In the genomic region with DNA sequence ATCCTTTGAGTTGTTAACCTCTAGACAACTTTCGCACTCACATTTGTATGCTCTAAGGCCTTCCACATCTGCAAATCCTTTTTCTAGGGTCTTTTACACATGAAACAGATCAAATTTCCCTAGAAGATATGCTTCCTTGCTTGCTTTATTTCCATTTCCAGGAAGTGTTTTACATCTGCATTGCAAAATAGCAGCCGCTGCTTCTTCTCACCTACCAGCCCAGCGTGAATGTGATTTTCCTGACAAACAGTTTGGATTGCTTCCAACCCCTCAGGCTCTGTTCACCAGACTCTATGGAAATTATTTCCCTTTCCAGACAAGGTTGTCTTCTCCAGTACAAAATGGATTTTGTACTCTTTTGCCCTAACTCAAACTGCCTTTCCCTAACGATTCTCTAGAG, we compare ENCODE assay signal across 19 cellular contexts. TPM values are rescaled to one million over a fixed set of nuclear protein-coding genes. Genes with fewer than 3 reads are reported as not detected.
A peak's percentile ranks its signal among the peaks of the same experiment; 100 is the strongest.
DNase-seq lines count a peak whose midpoint lies in the region; TF ChIP-seq lines count a peak whose summit lies in the region.
"Had no signal": no experiment of that assay in that cellular context is flagged by ENCODE, and none has a peak within 500 bp of the region (broad histone marks: within the 10 kb centered on the region; RNA-seq: fewer than 3 reads in every experiment).

No MANE protein-coding gene starts in this region.

- no peak overlapping the region for H2AK5ac ChIP-seq in H9 (ENCODE audit: insufficient read length, low read length)

- H3K14ac ChIP-seq in H9 (ENCODE audit: insufficient read depth, low read length), result no peak overlapping the region

- no peak overlapping the region for H3K56ac ChIP-seq in H9 (ENCODE audit: insufficient read length, low read depth, low read length)

- no peak for DNase-seq in H9
- DNase-seq in NCI-H69 (lab: John Stamatoyannopoulos, UW), result peak; percentile 89
- DNase-seq in fibroblast of pulmonary artery (ENCODE audit: low read depth), result peak; percentile 28
- DNase-seq in mesothelial cell of epicardium (ENCODE audit: low spot score in 2 of 2, unreplicated experiment in 2 of 2), result no peak
- no peak for DNase-seq in stimulated activated CD4-positive, alpha-beta T cell treated with anti-CD3 and anti-CD28 coated beads, Interleukin-12 subunit alpha, Interleukin-12 subunit beta, amount 100 ng/mL, for 4 hours
- no peak for DNase-seq in NCI-H446 treated with DMSO at 0.1 percent for 48 hours (lab: John Stamatoyannopoulos, UW)
- DNase-seq in NCI-H1092 (lab: John Stamatoyannopoulos, UW), result no peak
- DNase-seq: activated CD4-positive, alpha-beta T cell treated with anti-CD3 and anti-CD28 coated beads, Interleukin-2, amount 50 U/mL, for 1 hour; activated gamma-delta T cell; adrenal gland; CD8-positive, alpha-beta memory T cell; DMS79 treated with DMSO at 0.1 percent for 48 hours; effector CD4-positive, alpha-beta T cell; ovary; Right ventricle myocardium superior; sigmoid colon; T-helper 1 cell; testis had no signal

- H3K4ac ChIP-seq in H9 (ENCODE audit: low read depth, low read length), result no peak overlapping the region

- peak overlapping the region; percentile 82 for H3K27ac ChIP-seq in H9 (ENCODE audit: insufficient read length, low read depth, low read length)
- H3K27ac ChIP-seq: adrenal gland, ovary, sigmoid colon, testis had no signal

- H3K27ac Mint-ChIP-seq in H9 (peak overlapping the region; percentile 10 to 31 (median 26); a peak in 5 of 7 replicates), mesothelial cell of epicardium (peak overlapping the region; percentile 23)
- H3K27ac Mint-ChIP-seq: stimulated activated memory B cell treated with anti-CD40 and anti-IgM and Interleukin-4, amounts not matched to agents 10 μg/mL and 1 μg/mL and 100 μg/mL, for 72 hours had no signal

- no peaks in the 10 kb centered on the region; the same call in 1 of the 2 replicates for H3K27me3 Mint-ChIP-seq in H9 (ENCODE audit: low read depth)
- no peaks in the 10 kb centered on the region for H3K27me3 Mint-ChIP-seq in mesothelial cell of epicardium (ENCODE audit: low read depth)
- H3K27me3 Mint-ChIP-seq: stimulated activated memory B cell treated with anti-CD40 and anti-IgM and Interleukin-4, amounts not matched to agents 10 μg/mL and 1 μg/mL and 100 μg/mL, for 72 hours had no signal

- H4K91ac ChIP-seq in H9 (ENCODE audit: insufficient read length, low read depth, low read length), result no peak overlapping the region

- H3K4me3 ChIP-seq in fibroblast of pulmonary artery (replicated peaks; ENCODE audit: low read depth, low read length), result no peak overlapping the region
- H3K4me3 ChIP-seq: adrenal gland, ovary, sigmoid colon, testis had no signal

- H2BK20ac ChIP-seq in H9 (ENCODE audit: low read depth, low read length, poor library complexity, severe bottlenecking), result no peak overlapping the region

- peaks cover 4% of the 10 kb centered on the region; the same call in 1 of the 2 replicates for H3K4me1 ChIP-seq in H9 (ENCODE audit: insufficient read depth, low read length)
- H3K4me1 ChIP-seq: adrenal gland, sigmoid colon, testis had no signal

- H3K36me3 Mint-ChIP-seq in H9 (ENCODE audit: insufficient read depth in 1 of 3, low read depth in 3 of 3) (peaks cover 21 to 24% (median 21%) of the 10 kb centered on the region in 3 experiments), mesothelial cell of epicardium (peaks cover 5% of the 10 kb centered on the region)
- H3K36me3 Mint-ChIP-seq: stimulated activated memory B cell treated with anti-CD40 and anti-IgM and Interleukin-4, amounts not matched to agents 10 μg/mL and 1 μg/mL and 100 μg/mL, for 72 hours had no signal

- H4K5ac ChIP-seq in H9 (ENCODE audit: insufficient read length, low read depth, low read length), result no peak overlapping the region

- H3K4me3 Mint-ChIP-seq in H9 (no peak overlapping the region), mesothelial cell of epicardium (no peak overlapping the region)
- H3K4me3 Mint-ChIP-seq: CD8-positive, alpha-beta memory T cell; stimulated activated memory B cell treated with anti-CD40 and anti-IgM and Interleukin-4, amounts not matched to agents 10 μg/mL and 1 μg/mL and 100 μg/mL, for 72 hours had no signal

- H4K20me1 ChIP-seq in H9 (ENCODE audit: control insufficient read depth, insufficient read depth, insufficient read length), result no peaks in the 10 kb centered on the region

- H3K9me3 ChIP-seq in H9 (ENCODE audit: control insufficient read depth, low read depth, low read length), result peaks cover 7% of the 10 kb centered on the region
- H3K9me3 ChIP-seq: adrenal gland, ovary, sigmoid colon, testis had no signal

- WGBS in H9 (ENCODE audit: extremely low coverage, insufficient read length, low lambda C conversion rate), result no CpG with 5 or more reads among the region's 4 CpGs

- no peak overlapping the region for H2BK15ac ChIP-seq in H9 (ENCODE audit: low read depth, low read length)

- no peak overlapping the region for H3K23ac ChIP-seq in H9 (ENCODE audit: insufficient read length, low read depth, low read length)

- peak overlapping the region; percentile 39 for H3K4me2 ChIP-seq in H9 (ENCODE audit: insufficient read depth, insufficient read length, low read length)

- no peaks in the 10 kb centered on the region for H3K27me3 ChIP-seq in H9 (ENCODE audit: insufficient read depth, low read length)
- H3K27me3 ChIP-seq: adrenal gland, ovary, sigmoid colon, testis had no signal

- H3K4me1 Mint-ChIP-seq in H9, result peaks cover 30 to 37% of the 10 kb centered on the region in 2 experiments
- peaks cover 21% of the 10 kb centered on the region for H3K4me1 Mint-ChIP-seq in mesothelial cell of epicardium
- H3K4me1 Mint-ChIP-seq: CD8-positive, alpha-beta memory T cell; stimulated activated memory B cell treated with anti-CD40 and anti-IgM and Interleukin-4, amounts not matched to agents 10 μg/mL and 1 μg/mL and 100 μg/mL, for 72 hours had no signal

- H2BK12ac ChIP-seq in H9 (ENCODE audit: insufficient read length, low read depth, low read length), result no peak overlapping the region

- H3K79me1 ChIP-seq in H9 (ENCODE audit: insufficient read depth, low read depth, low read length, poor library complexity, severe bottlenecking), result no peaks in the 10 kb centered on the region

- no peak overlapping the region for H3T11ph ChIP-seq in H9 (ENCODE audit: low read length)

- no peak overlapping the region for H2BK5ac ChIP-seq in H9 (ENCODE audit: insufficient read length, low read length)

- TF ChIP-seq CTCF in H9 (conservative IDR thresholded peaks at IDR 0.05) (no peak), fibroblast of pulmonary artery (IDR thresholded peaks at IDR 0.05; ENCODE audit: low read length, missing control alignments) (no peak), mesothelial cell of epicardium (IDR thresholded peaks at IDR 0.05; ENCODE audit: unreplicated experiment) (no peak)

- no peaks in the 10 kb centered on the region for H3K79me2 ChIP-seq in H9 (ENCODE audit: insufficient read depth, low read length)

- H3K9ac ChIP-seq in H9 (ENCODE audit: extremely low read depth, insufficient read length, low read length), result no peak overlapping the region

- no peaks in the 10 kb centered on the region for H3K23me2 ChIP-seq in H9 (ENCODE audit: insufficient read length, low read depth, low read length, poor library complexity, severe bottlenecking)

- H2AFZ ChIP-seq in H9 (ENCODE audit: low read length), result peak overlapping the region; percentile 10

- no peak overlapping the region for H2BK120ac ChIP-seq in H9 (ENCODE audit: low read depth, low read length, poor library complexity, severe bottlenecking)

- H4K8ac ChIP-seq in H9 (replicated peaks; ENCODE audit: insufficient read length, low read depth, low read length), result no peak overlapping the region

- no peak overlapping the region for H3K18ac ChIP-seq in H9 (ENCODE audit: insufficient read length, low read depth, low read length)

- H3K9me3 Mint-ChIP-seq in H9 (peaks cover 21 to 25% of the 10 kb centered on the region in 2 experiments), mesothelial cell of epicardium (peaks cover 13% of the 10 kb centered on the region)

RNA-seq across cellular contexts. Expression of gene PAPSS2, which starts 50.9 kb away (rescaled TPM):
- total RNA-seq in H9 (2021) (24.0 and 24.5 TPM in 2 replicates), mesothelial cell of epicardium (13.2 to 16.9 TPM (median 13.7 TPM) in 3 replicates)

Comparison
In these comparisons a context has a peak if more than half of its experiments do, and no peak if none do; other contexts are left out.
1. DNase-seq: peak in NCI-H69 (single experiment) and fibroblast of pulmonary artery (single experiment); none in H9 (single experiment), mesothelial cell of epicardium (0 of 2), stimulated activated CD4-positive, alpha-beta T cell treated with anti-CD3 and anti-CD28 coated beads, Interleukin-12 subunit alpha, Interleukin-12 subunit beta, amount 100 ng/mL, for 4 hours (single experiment), NCI-H446 treated with DMSO at 0.1 percent for 48 hours (single experiment) and NCI-H1092 (single experiment).